Comparison of ENCODE assay signal across 8 cellular contexts in the genomic region with DNA sequence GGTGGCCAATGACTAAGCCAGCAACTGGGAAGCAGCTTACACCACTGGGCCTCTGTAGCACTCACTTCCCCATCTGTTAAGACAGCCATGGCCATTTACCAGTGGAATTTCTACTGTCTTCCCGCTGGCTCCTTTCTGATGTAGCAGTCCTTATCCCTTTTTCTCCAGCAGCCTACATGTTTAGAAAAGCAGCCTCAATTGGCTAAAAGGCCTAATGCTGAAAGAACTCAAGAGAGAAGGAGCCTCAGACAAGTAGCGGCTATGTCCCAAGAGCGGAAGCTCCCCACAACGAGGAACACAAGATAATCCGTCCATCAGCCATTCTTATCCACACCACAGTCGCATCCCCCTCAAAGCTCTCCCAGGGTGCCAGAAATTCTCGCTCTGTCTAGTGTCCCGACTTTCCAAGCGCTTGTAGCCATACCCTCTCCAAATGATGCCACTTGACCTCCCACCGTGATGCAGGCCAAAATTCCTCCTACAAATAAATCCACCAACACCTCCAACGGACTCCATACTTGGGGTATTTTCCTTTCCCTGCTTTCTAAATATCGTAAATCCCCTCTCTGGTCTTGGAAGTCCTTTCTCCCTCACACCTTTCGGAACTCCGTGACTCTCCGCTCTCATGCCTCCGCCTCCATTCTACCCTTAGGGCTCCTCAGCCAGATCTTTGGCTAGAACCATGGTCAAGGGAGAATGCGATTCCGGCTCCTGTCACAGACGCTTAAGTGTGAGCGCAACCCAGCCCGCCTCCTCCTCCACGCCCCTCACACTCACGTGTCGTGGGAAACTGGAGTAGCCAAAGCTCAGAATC. TPM values are rescaled to one million over a fixed set of nuclear protein-coding genes. Genes with fewer than 3 reads are reported as not detected.
DNase-seq lines count a peak whose midpoint lies in the region; ATAC-seq and TF ChIP-seq lines count a peak whose summit lies in the region.

No MANE protein-coding gene starts in this region.

- H3K36me3 Mint-ChIP-seq in CD8-positive, alpha-beta memory T cell = peaks cover 0 to 49% (median 6%) of the 10 kb centered on the region in 3 donors

- peaks cover 39% of the 10 kb centered on the region for H3K79me2 ChIP-seq in PC-9 (ENCODE audit: low read depth)

- peaks cover 0 to 3% (median 0%) of the 10 kb centered on the region in 5 donors for H3K9me3 Mint-ChIP-seq in CD8-positive, alpha-beta memory T cell

- TF ChIP-seq EP300 in stomach (IDR thresholded peaks at IDR 0.05) = no peak

- no peaks in the 10 kb centered on the region for H3K9me2 ChIP-seq in PC-9 (ENCODE audit: insufficient read depth)

- H3K4me1 ChIP-seq in CD8-positive, alpha-beta memory T cell (ENCODE audit: insufficient read depth, low read length) = peaks cover 54% of the 10 kb centered on the region
- H3K4me1 ChIP-seq in PC-9 (replicated peaks; ENCODE audit: insufficient read depth) (peaks cover 22% of the 10 kb centered on the region), stomach (peaks cover 13 to 43% (median 35%) of the 10 kb centered on the region in 4 donors)

- peak overlapping the region; percentile 97 for H3K4me3 ChIP-seq in CD8-positive, alpha-beta memory T cell (ENCODE audit: low read length)
- H3K4me3 ChIP-seq in PC-9 (peak overlapping the region; percentile 93), stomach (peak overlapping the region; percentile 62 to 85 (median 79))

- peak overlapping the region; percentile 90 to 98 (median 93) for H3K4me3 Mint-ChIP-seq in CD8-positive, alpha-beta memory T cell

- no peak for TF ChIP-seq POLR2A in stomach (IDR thresholded peaks at IDR 0.05)

- peak overlapping the region; percentile 89 for H3K4me2 ChIP-seq in PC-9

- BruUV-seq in PC-9 (replicated peaks; lab: Mats Ljungman, UMichigan) = TSS peak; percentile 59

- peak overlapping the region; percentile 97 for H3K27ac ChIP-seq in CD8-positive, alpha-beta memory T cell (ENCODE audit: low read depth, low read length)
- H3K27ac ChIP-seq in PC-9 (peak overlapping the region; percentile 88), stomach (peak overlapping the region; percentile 95 to 99 (median 97))

- CTCF ChIA-PET in CD8-positive, alpha-beta memory T cell (lab: Charles Lee) = interaction anchor here (0.7 to 9.9 kb wide), 22 partner anchors 11 to 405 kb away, joined by 3 to 192 read pairs (median 4); a partner anchor contains a TSS
- CTCF ChIA-PET in PC-9 (lab: Charles Lee) = interaction anchor here (0.8 to 2.2 kb wide), 6 partner anchors 33 to 292 kb away, joined by 4 to 11 read pairs (median 7); no protein-coding TSS in a partner anchor

- TF ChIP-seq CTCF in PC-9 (conservative IDR thresholded peaks at IDR 0.05) (no peak), stomach (IDR thresholded peaks at IDR 0.05) (no peak)

- ATAC-seq in GM19035 (IDR thresholded peaks at IDR 0.05; ENCODE audit: unreplicated experiment) (peak; percentile 36), HG03175 (IDR thresholded peaks at IDR 0.05; ENCODE audit: unreplicated experiment) (peak; percentile 35)

- peaks cover 19% of the 10 kb centered on the region for H3K36me3 ChIP-seq in CD8-positive, alpha-beta memory T cell (ENCODE audit: insufficient read depth, low read length)
- H3K36me3 ChIP-seq in PC-9 (ENCODE audit: low read depth) (peaks cover 23% of the 10 kb centered on the region), stomach (peaks cover 8 to 26% (median 24%) of the 10 kb centered on the region in 4 donors)

- H3K27ac Mint-ChIP-seq in CD8-positive, alpha-beta memory T cell = peak overlapping the region; percentile 90 to 99 (median 96)

- peaks cover 58 to 74% (median 64%) of the 10 kb centered on the region in 3 donors for H3K4me1 Mint-ChIP-seq in CD8-positive, alpha-beta memory T cell

- WGBS in stomach, 5 donors = 1% methylated on average over 20 to 24 of the region's 24 CpGs

- DNase-seq in CD8-positive, alpha-beta memory T cell = peak in 2 of 5 donors; percentile 20 to 21
- DNase-seq in PC-9 (peak in 1 of 2 experiments; percentile 30), kidney tubule cell (ENCODE audit: low spot score) (peak; percentile 34), stomach (no peak), NCI-H345 treated with DMSO at 0.1 percent for 48 hours (lab: John Stamatoyannopoulos, UW; ENCODE audit: unreplicated experiment) (no peak)
- DNase-seq in central memory CD4-positive, alpha-beta T cell = peak; percentile 9

- H4K20me1 ChIP-seq in PC-9 (ENCODE audit: insufficient read depth) = no peaks in the 10 kb centered on the region

- POLR2A ChIA-PET in CD8-positive, alpha-beta memory T cell (lab: Charles Lee) = interaction anchor here (0.6 to 4.0 kb wide), 12 partner anchors 34 to 304 kb away, joined by 3 to 27 read pairs (median 5); a partner anchor contains a TSS
- POLR2A ChIA-PET in PC-9 (lab: Charles Lee; ENCODE audit: unreplicated experiment) = interaction anchor here (0.6 to 1.0 kb wide), 9 partner anchors 12 to 1749 kb away, joined by 3 to 7 read pairs (median 4); a partner anchor contains a TSS

- intact Hi-C loops in PC-9 (cut with micrococcal nuclease; ENCODE audit: unreplicated experiment) (loop anchor here (1.0 to 5.0 kb wide), 5 partner anchors 36 to 292 kb away; a partner anchor contains a TSS), stomach (cut with DNase I; ENCODE audit: low total_unique reads) (loop anchor here (5.0 kb wide), 1 partner anchor 93 kb away; no protein-coding TSS in a partner anchor)

- H3K27me3 Mint-ChIP-seq in CD8-positive, alpha-beta memory T cell = no peaks in the 10 kb centered on the region

- H3K9me3 ChIP-seq in CD8-positive, alpha-beta memory T cell (ENCODE audit: low read length) = no peaks in the 10 kb centered on the region
- H3K9me3 ChIP-seq in PC-9 (ENCODE audit: insufficient read depth, low read depth) (no peaks in the 10 kb centered on the region), stomach (no peaks in the 10 kb centered on the region)

- H3K27me3 ChIP-seq in CD8-positive, alpha-beta memory T cell (ENCODE audit: insufficient read depth, low read length, poor library complexity, severe bottlenecking) = no peaks in the 10 kb centered on the region
- H3K27me3 ChIP-seq in PC-9 (ENCODE audit: insufficient read depth, low read depth) = no peaks in the 10 kb centered on the region
- H3K27me3 ChIP-seq in stomach = no peaks in the 10 kb centered on the region

- H2AFZ ChIP-seq in PC-9 = peak overlapping the region; percentile 96

- peaks cover 6% of the 10 kb centered on the region; the same call in 1 of the 2 replicates for H3F3A ChIP-seq in PC-9 (ENCODE audit: insufficient read depth, low read depth)

RNA-seq across cellular contexts. Expression of a gene that starts 0.5 kb away (rescaled TPM):
- total RNA-seq in CD8-positive, alpha-beta memory T cell = 100 to 1,000 TPM; 226 to 248 TPM
- polyA plus RNA-seq in CD8-positive, alpha-beta memory T cell = 329 TPM
- 237 and 266 TPM in 2 replicates for total RNA-seq in PC-9 (2021)
- 100 to 1,000 TPM in 2 of 5 donors, 10 to 100 TPM in 3; 33.3 to 155 (median 66.9) TPM for total RNA-seq in stomach
- polyA plus RNA-seq in stomach = 10 to 100 TPM; 20.9 to 50.1 (median 36.7) TPM

RNA-seq across cellular contexts. Expression of a gene that starts 34.6 kb away (rescaled TPM):
- total RNA-seq in CD8-positive, alpha-beta memory T cell = 10 to 100 TPM; 18.5 to 19.5 TPM
- 21.0 TPM for polyA plus RNA-seq in CD8-positive, alpha-beta memory T cell
- total RNA-seq in PC-9 (2021) (40.7 and 50.9 TPM in 2 replicates), stomach (100 to 1,000 TPM in 1 of 5 donors, 10 to 100 TPM in 3, 1 to 10 TPM in 1; 4.3 to 176 (median 21.3) TPM)
- 10 to 100 TPM in 2 of 3 donors, 1 to 10 TPM in 1; 9.7 to 18.9 (median 14.2) TPM for polyA plus RNA-seq in stomach

RNA-seq across cellular contexts. Expression of a gene that starts 40.4 kb away (rescaled TPM):
- total RNA-seq in CD8-positive, alpha-beta memory T cell = 10 to 100 TPM; 11.5 to 12.3 TPM
- polyA plus RNA-seq in CD8-positive, alpha-beta memory T cell = 364 TPM
- total RNA-seq in PC-9 (2021) (0.90 and 1.8 TPM in 2 replicates), stomach (1 to 10 TPM in 2 of 5 donors, under 1 TPM in 1, not detected in 2; 0.43 to 2.9 (median 1.3) TPM)
- 1 to 10 TPM in 2 of 3 donors, under 1 TPM in 1; 0.40 to 1.7 (median 1.6) TPM for polyA plus RNA-seq in stomach

Comparison
In these comparisons a context has a peak if more than half of its experiments do, and no peak if none do; other contexts are left out.
1. DNase-seq: peak in central memory CD4-positive, alpha-beta T cell (single experiment) and kidney tubule cell (single experiment); none in stomach (single experiment) and NCI-H345 treated with DMSO at 0.1 percent for 48 hours (single experiment).
2. Peak in every context shown above with its lines, with median percentiles within 50 percentile points of each other: H3K27ac ChIP-seq and H3K4me3 ChIP-seq.